ENCODE assay signal across 33 cellular contexts in the genomic region with DNA sequence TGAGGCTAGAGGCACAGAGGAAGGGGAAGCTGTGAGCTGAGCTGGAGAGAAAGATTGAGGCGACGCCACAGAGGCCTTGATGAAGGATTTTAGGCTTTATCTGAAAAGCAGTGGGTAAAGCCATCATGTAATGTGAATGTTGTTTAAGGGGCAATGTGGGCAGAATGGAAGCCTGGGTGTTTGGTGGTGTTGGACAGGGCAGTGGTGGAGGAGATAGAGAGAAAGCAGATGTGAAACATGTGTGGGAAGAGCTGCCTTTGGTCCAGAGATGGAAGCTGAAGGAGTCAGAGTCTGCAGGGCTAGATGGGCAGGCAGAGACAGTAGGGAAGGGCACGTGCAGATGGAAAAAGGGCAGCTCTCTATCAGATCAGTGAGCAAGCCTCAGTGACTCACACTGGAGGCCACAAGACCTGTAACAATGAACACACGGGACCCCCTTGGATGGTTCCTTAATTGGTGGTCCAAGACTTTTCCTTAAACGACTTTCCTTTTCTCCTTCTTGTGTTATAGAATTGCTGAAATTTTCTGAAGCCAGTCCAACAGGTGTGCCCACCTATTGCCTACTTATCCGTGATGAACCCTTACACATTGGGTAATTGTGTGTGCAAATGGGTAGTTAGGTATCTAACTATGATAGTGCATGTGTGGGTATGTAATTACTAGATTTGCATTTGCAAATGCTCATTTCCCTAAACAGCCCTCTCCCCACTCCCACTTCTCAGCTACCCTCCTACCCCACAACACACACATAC. TPM values are rescaled to one million over a fixed set of nuclear protein-coding genes. Genes with fewer than 3 reads are reported as not detected.
"Had no signal": no experiment of that assay in that cellular context is flagged by ENCODE, and none has a peak within 500 bp of the region (broad histone marks: within the 10 kb centered on the region; RNA-seq: fewer than 3 reads in every experiment).

No MANE protein-coding gene starts in this region.

- H3K9me3 ChIP-seq: gastrocnemius medialis, mucosa of descending colon, neutrophil, pancreas, prostate gland, tibial nerve had no signal

- H3K27ac Mint-ChIP-seq: activated naive CD8-positive, alpha-beta T cell; activated T-cell treated with anti-CD3 and anti-CD28 coated beads, Interleukin-2, amount 50 U/mL, for 72 hours; natural killer cell treated with Interleukin-12 subunit alpha and Interleukin-12 subunit beta and Interleukin-15 and Interleukin-18, amount 100 ng/mL, for 72 hours; stimulated activated effector memory CD8-positive, alpha-beta T cell treated with anti-CD3 and anti-CD28 coated beads, Interleukin-12 subunit alpha, Interleukin-12 subunit beta, amount 100 ng/mL, for 72 hours; T-cell had no signal

- H3K4me2 ChIP-seq: hepatocyte had no signal

- H3K79me2 ChIP-seq: hepatocyte had no signal

- H3K4me1 Mint-ChIP-seq: stimulated activated effector memory CD8-positive, alpha-beta T cell treated with anti-CD3 and anti-CD28 coated beads, Interleukin-12 subunit alpha, Interleukin-12 subunit beta, amount 100 ng/mL, for 72 hours; T-cell had no signal

- H2AFZ ChIP-seq: hepatocyte had no signal

- H3K4me1 ChIP-seq: gastrocnemius medialis, left ventricle myocardium inferior, pancreas, prostate gland had no signal

- ATAC-seq: gastrocnemius medialis; mucosa of descending colon; natural killer cell treated with Interleukin-12 subunit alpha and Interleukin-12 subunit beta and Interleukin-15 and Interleukin-18, amount 100 ng/mL, for 72 hours; pancreas; sciatic nerve; stimulated activated effector memory CD8-positive, alpha-beta T cell treated with anti-CD3 and anti-CD28 coated beads, Interleukin-12 subunit alpha, Interleukin-12 subunit beta, amount 100 ng/mL, for 72 hours; T-cell had no signal

- H3K4me3 Mint-ChIP-seq: activated naive CD8-positive, alpha-beta T cell; activated T-cell treated with anti-CD3 and anti-CD28 coated beads, Interleukin-2, amount 50 U/mL, for 72 hours; natural killer cell treated with Interleukin-12 subunit alpha and Interleukin-12 subunit beta and Interleukin-15 and Interleukin-18, amount 100 ng/mL, for 72 hours; stimulated activated effector memory CD8-positive, alpha-beta T cell treated with anti-CD3 and anti-CD28 coated beads, Interleukin-12 subunit alpha, Interleukin-12 subunit beta, amount 100 ng/mL, for 72 hours; T-cell had no signal

- H3K27ac ChIP-seq: gastrocnemius medialis, hepatocyte, left ventricle myocardium inferior, neutrophil, pancreas, prostate gland, skin epidermis, tibial nerve, VCaP had no signal

- DNase-seq: activated CD4-positive, alpha-beta T cell treated with anti-CD3 and anti-CD28 coated beads for 4 hours; activated CD4-positive, alpha-beta T cell treated with anti-CD3 and anti-CD28 coated beads, Interleukin-2, amount 50 U/mL, for 4 hours; activated effector memory CD4-positive, alpha-beta T cell treated with Interleukin-2 at 50 U/mL for 16 hours; activated naive CD4-positive, alpha-beta T cell treated with Interleukin-2 at 50 U/mL for 16 hours; activated T-cell treated with anti-CD3 and anti-CD28 coated beads for 4 hours; anterior cingulate cortex; dermis blood vessel endothelial cell; effector CD4-positive, alpha-beta T cell; gastrocnemius medialis; glutamatergic neuron; islet precursor cell; left ventricle myocardium inferior; mucosa of descending colon; pancreas; retina; stimulated activated CD4-positive, alpha-beta T cell treated with anti-CD3 and anti-CD28 coated beads, Interleukin-12 subunit alpha, Interleukin-12 subunit beta, amount 100 ng/mL, for 4 hours; stimulated activated CD4-positive, alpha-beta T cell treated with anti-CD3 and anti-CD28 coated beads, Interleukin-4, amount 100 ng/mL, for 24 hours; T-cell had no signal

- H3K9me3 Mint-ChIP-seq: natural killer cell treated with Interleukin-12 subunit alpha and Interleukin-12 subunit beta and Interleukin-15 and Interleukin-18, amount 100 ng/mL, for 72 hours; stimulated activated effector memory CD8-positive, alpha-beta T cell treated with anti-CD3 and anti-CD28 coated beads, Interleukin-12 subunit alpha, Interleukin-12 subunit beta, amount 100 ng/mL, for 72 hours had no signal

- H3K27me3 ChIP-seq: tibial nerve had no signal

- H3K4me3 ChIP-seq: gastrocnemius medialis, hepatocyte, left ventricle myocardium inferior, lung, mucosa of descending colon, pancreas, prostate gland, skin epidermis, tibial nerve had no signal

- H3K36me3 Mint-ChIP-seq: activated naive CD8-positive, alpha-beta T cell; natural killer cell treated with Interleukin-12 subunit alpha and Interleukin-12 subunit beta and Interleukin-15 and Interleukin-18, amount 100 ng/mL, for 72 hours; stimulated activated effector memory CD8-positive, alpha-beta T cell treated with anti-CD3 and anti-CD28 coated beads, Interleukin-12 subunit alpha, Interleukin-12 subunit beta, amount 100 ng/mL, for 72 hours; T-cell had no signal

- H3K36me3 ChIP-seq: gastrocnemius medialis, left ventricle myocardium inferior, neutrophil, pancreas, prostate gland, tibial nerve had no signal

RNA-seq across cellular contexts. Expression of a gene that starts 21.7 kb away (rescaled TPM):
- total RNA-seq: bronchial epithelial cell; dermis blood vessel endothelial cell; mesenteric fat pad; myocyte; natural killer cell treated with Interleukin-12 subunit alpha and Interleukin-12 subunit beta and Interleukin-15 and Interleukin-18, amount 100 ng/mL, for 72 hours had no signal
